Comparison of ENCODE assay signal across 17 cellular contexts in the genomic region with DNA sequence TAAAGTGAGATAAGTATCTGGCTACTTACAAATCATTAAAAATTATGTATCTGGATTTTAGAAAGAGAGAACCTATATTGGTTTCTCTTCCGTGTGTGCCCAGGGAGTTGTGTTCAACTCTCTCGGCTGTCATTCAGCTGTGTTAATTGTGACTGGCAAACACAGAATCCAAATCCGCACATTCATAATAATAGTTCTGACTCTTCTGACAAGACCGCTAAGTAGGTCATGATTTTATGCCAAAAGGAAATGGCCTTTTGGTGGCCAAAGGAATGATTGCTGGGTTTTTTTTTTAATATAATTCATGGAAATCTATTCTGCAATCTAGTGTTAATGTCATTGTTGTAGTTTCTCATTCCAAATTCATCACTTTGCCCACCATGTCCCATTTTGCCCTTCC.
DNase-seq lines count a peak whose midpoint lies in the region; ATAC-seq and TF ChIP-seq lines count a peak whose summit lies in the region.
"Had no signal": no experiment of that assay in that cellular context is flagged by ENCODE, and none has a peak within 500 bp of the region (broad histone marks: within the 10 kb centered on the region; RNA-seq: fewer than 3 reads in every experiment).

No MANE protein-coding gene starts in this region.

- no peak for ATAC-seq in stimulated activated naive B cell treated with anti-CD40 and anti-IgM and Interleukin-4, amounts not matched to agents 10 μg/mL and 1 μg/mL and 100 μg/mL, for 72 hours (replicated peaks)
- ATAC-seq: CD8-positive, alpha-beta T cell had no signal

- no peaks in the 10 kb centered on the region; the same call in 1 of the 2 replicates for H3K27me3 Mint-ChIP-seq in HFFc6 (ENCODE audit: insufficient read depth)
- peaks cover 6% of the 10 kb centered on the region in 2 donors for H3K27me3 Mint-ChIP-seq in stimulated activated naive B cell treated with anti-CD40 and anti-IgM and Interleukin-4, amounts not matched to agents 10 μg/mL and 1 μg/mL and 100 μg/mL, for 72 hours

- no peak for TF ChIP-seq CTCF in HFFc6 (IDR thresholded peaks at IDR 0.05)

- peak; percentile 50 for DNase-seq in dermis blood vessel endothelial cell
- no peak for DNase-seq in HFFc6
- no peak for DNase-seq in stimulated activated naive B cell treated with anti-CD40 and anti-IgM and Interleukin-4, amounts not matched to agents 10 μg/mL and 1 μg/mL and 100 μg/mL, for 72 hours
- DNase-seq in SKM-1 (lab: John Stamatoyannopoulos, UW; ENCODE audit: unreplicated experiment): no peak
- DNase-seq: 8988T; Calu3; CD8-positive, alpha-beta T cell; DMS53; DND-41; EL; H9 had no signal

- no peak overlapping the region for H3K4me3 Mint-ChIP-seq in HFFc6
- H3K4me3 Mint-ChIP-seq in stimulated activated naive B cell treated with anti-CD40 and anti-IgM and Interleukin-4, amounts not matched to agents 10 μg/mL and 1 μg/mL and 100 μg/mL, for 72 hours: no peak overlapping the region
- H3K4me3 Mint-ChIP-seq: B cell; CD8-positive, alpha-beta T cell; H9 had no signal

- H3K36me3 Mint-ChIP-seq in HFFc6 (ENCODE audit: low read depth): peaks cover 27% of the 10 kb centered on the region
- no peaks in the 10 kb centered on the region for H3K36me3 Mint-ChIP-seq in stimulated activated naive B cell treated with anti-CD40 and anti-IgM and Interleukin-4, amounts not matched to agents 10 μg/mL and 1 μg/mL and 100 μg/mL, for 72 hours

- no peaks in the 10 kb centered on the region for H3K27me3 ChIP-seq in layer of hippocampus (ENCODE audit: control insufficient read depth, insufficient read depth, low read length)
- H3K27me3 ChIP-seq: BLaER1 treated with 17β-estradiol and CSF1 and Interleukin-3, amounts not matched to agents 10 nM and 100 nM had no signal

- H3K27ac ChIP-seq in angular gyrus (ENCODE audit: low read depth, low read length) (peak overlapping the region; percentile 17), layer of hippocampus (ENCODE audit: low read depth, low read length) (peak overlapping the region; percentile 66), temporal lobe (ENCODE audit: low read depth, low read length) (peak overlapping the region; percentile 80)
- H3K27ac ChIP-seq: BLaER1 treated with 17β-estradiol and CSF1 and Interleukin-3, amounts not matched to agents 10 nM and 100 nM; HL-60 had no signal

- no peaks in the 10 kb centered on the region for H3K9me3 Mint-ChIP-seq in HFFc6
- H3K9me3 Mint-ChIP-seq in stimulated activated naive B cell treated with anti-CD40 and anti-IgM and Interleukin-4, amounts not matched to agents 10 μg/mL and 1 μg/mL and 100 μg/mL, for 72 hours: no peaks in the 10 kb centered on the region
- H3K9me3 Mint-ChIP-seq: CD8-positive, alpha-beta T cell; H9 had no signal

- peaks cover 61% of the 10 kb centered on the region for H3K4me1 Mint-ChIP-seq in HFFc6 (ENCODE audit: low read depth)
- H3K4me1 Mint-ChIP-seq in stimulated activated naive B cell treated with anti-CD40 and anti-IgM and Interleukin-4, amounts not matched to agents 10 μg/mL and 1 μg/mL and 100 μg/mL, for 72 hours: no peaks in the 10 kb centered on the region
- H3K4me1 Mint-ChIP-seq: B cell had no signal

- H3K27ac Mint-ChIP-seq in HFFc6: no peak overlapping the region
- H3K27ac Mint-ChIP-seq in stimulated activated naive B cell treated with anti-CD40 and anti-IgM and Interleukin-4, amounts not matched to agents 10 μg/mL and 1 μg/mL and 100 μg/mL, for 72 hours: no peak overlapping the region
- H3K27ac Mint-ChIP-seq: B cell; CD8-positive, alpha-beta T cell; H9 had no signal

Comparison
In these comparisons a context has a peak if more than half of its experiments do, and no peak if none do; other contexts are left out.
1. H3K27ac ChIP-seq: peak in every context shown above with its lines; median percentile 80 in temporal lobe; 66 in layer of hippocampus; 17 in angular gyrus.